In the genomic region with DNA sequence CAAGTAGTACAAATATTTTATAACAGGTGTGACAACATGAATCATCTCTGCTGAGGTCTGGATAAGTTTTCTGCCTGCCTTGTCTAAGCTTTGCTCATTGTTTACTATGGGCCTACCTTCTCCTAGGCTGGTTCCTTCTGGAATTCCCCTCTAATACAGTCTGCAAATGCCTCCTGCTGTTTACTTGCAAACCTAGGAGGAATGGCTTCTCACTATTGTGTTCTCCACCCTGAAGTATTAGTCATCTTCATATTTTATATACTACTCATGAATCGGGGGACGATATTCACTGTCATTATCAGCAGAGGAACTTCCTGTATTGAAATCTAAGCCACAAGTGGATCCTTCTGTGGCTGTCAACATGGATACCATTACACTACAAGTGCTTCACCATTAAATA, we compare ENCODE assay signal across 2 cellular contexts.
TF ChIP-seq lines count a peak whose summit lies in the region.

No MANE protein-coding gene starts in this region.

TF ChIP-seq in IMR-90, 13 proteins besides CTCF, POLR2A, EP300 and RAD21:
- TF ChIP-seq MXI1 (IDR thresholded peaks at IDR 0.05; ENCODE audit: borderline replicate concordance, low read depth, low read length) (no peak), MAFK (IDR thresholded peaks at IDR 0.05; ENCODE audit: low read depth, low read length) (no peak; the same call in 1 of the 2 replicates), FOS (IDR thresholded peaks at IDR 0.05; ENCODE audit: low read depth, low read length) (peak; percentile 54; the same call in 1 of the 2 replicates), BHLHE40 (IDR thresholded peaks at IDR 0.05; ENCODE audit: low read depth, low read length) (0 out of 2 replicates have a peak, but pooled peaks have one; percentile 19)
- TF ChIP-seq, protein P1, sequence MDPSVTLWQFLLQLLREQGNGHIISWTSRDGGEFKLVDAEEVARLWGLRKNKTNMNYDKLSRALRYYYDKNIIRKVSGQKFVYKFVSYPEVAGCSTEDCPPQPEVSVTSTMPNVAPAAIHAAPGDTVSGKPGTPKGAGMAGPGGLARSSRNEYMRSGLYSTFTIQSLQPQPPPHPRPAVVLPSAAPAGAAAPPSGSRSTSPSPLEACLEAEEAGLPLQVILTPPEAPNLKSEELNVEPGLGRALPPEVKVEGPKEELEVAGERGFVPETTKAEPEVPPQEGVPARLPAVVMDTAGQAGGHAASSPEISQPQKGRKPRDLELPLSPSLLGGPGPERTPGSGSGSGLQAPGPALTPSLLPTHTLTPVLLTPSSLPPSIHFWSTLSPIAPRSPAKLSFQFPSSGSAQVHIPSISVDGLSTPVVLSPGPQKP (IDR thresholded peaks at IDR 0.05; ENCODE audit: borderline replicate concordance, low read depth, low read length) = no peak

TF ChIP-seq in GM12878, 131 proteins besides CTCF, POLR2A, EP300 and RAD21:
- TF ChIP-seq, protein P2, sequence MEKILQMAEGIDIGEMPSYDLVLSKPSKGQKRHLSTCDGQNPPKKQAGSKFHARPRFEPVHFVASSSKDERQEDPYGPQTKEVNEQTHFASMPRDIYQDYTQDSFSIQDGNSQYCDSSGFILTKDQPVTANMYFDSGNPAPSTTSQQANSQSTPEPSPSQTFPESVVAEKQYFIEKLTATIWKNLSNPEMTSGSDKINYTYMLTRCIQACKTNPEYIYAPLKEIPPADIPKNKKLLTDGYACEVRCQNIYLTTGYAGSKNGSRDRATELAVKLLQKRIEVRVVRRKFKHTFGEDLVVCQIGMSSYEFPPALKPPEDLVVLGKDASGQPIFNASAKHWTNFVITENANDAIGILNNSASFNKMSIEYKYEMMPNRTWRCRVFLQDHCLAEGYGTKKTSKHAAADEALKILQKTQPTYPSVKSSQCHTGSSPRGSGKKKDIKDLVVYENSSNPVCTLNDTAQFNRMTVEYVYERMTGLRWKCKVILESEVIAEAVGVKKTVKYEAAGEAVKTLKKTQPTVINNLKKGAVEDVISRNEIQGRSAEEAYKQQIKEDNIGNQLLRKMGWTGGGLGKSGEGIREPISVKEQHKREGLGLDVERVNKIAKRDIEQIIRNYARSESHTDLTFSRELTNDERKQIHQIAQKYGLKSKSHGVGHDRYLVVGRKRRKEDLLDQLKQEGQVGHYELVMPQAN (conservative IDR thresholded peaks at IDR 0.05) = no peak
- TF ChIP-seq ZBED1 (IDR thresholded peaks at IDR 0.05; ENCODE audit: borderline replicate concordance) = no peak
- TF ChIP-seq, protein P3, sequence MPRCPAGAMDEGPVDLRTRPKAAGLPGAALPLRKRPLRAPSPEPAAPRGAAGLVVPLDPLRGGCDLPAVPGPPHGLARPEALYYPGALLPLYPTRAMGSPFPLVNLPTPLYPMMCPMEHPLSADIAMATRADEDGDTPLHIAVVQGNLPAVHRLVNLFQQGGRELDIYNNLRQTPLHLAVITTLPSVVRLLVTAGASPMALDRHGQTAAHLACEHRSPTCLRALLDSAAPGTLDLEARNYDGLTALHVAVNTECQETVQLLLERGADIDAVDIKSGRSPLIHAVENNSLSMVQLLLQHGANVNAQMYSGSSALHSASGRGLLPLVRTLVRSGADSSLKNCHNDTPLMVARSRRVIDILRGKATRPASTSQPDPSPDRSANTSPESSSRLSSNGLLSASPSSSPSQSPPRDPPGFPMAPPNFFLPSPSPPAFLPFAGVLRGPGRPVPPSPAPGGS (IDR thresholded peaks at IDR 0.05; ENCODE audit: borderline replicate concordance, insufficient read depth, low read depth, low read length, poor library complexity, severe bottlenecking) = peak; percentile 47
- TF ChIP-seq ZNF622 (IDR thresholded peaks at IDR 0.05) = no peak
- TF ChIP-seq YY1 (IDR thresholded peaks at IDR 0.05; ENCODE audit: low read depth, low read length) = no peak
- TF ChIP-seq ZZZ3 (IDR thresholded peaks at IDR 0.05; ENCODE audit: control insufficient read depth, insufficient read length, low read depth) = no peak
- no peak for TF ChIP-seq CBX3 (IDR thresholded peaks at IDR 0.05; ENCODE audit: borderline replicate concordance, low read depth)
- TF ChIP-seq PML (IDR thresholded peaks at IDR 0.05; ENCODE audit: low read length) = no peak
